Comparison of ENCODE assay signal across 13 cellular contexts in the genomic region with DNA sequence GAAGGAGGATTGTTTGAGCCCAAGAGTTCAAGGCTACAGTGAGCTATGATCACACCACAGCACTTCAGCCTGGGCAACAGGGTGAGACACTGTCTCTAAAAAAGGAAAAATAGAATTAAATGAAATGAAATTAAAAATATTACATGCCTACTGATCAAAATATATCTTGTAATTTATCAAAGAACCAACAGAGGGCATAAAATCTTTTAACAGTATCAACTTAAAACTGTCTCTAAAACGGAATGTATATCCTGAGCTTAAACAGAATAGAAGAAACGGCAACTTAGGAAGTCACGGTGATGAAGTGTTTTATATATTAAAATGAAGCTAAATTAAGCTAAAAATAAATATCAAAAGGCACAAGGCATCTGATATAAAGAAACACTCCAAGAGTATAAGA.
DNase-seq lines count a peak whose midpoint lies in the region; ATAC-seq and TF ChIP-seq lines count a peak whose summit lies in the region.
"Had no signal": no experiment of that assay in that cellular context is flagged by ENCODE, and none has a peak within 500 bp of the region (broad histone marks: within the 10 kb centered on the region; RNA-seq: fewer than 3 reads in every experiment).

No MANE protein-coding gene starts in this region.

- H3K4me1 Mint-ChIP-seq in endodermal cell: peaks cover 3% of the 10 kb centered on the region
- H3K4me1 Mint-ChIP-seq: activated CD4-positive, alpha-beta T cell treated with anti-CD3 and anti-CD28 coated beads, Interleukin-2, amount 10 ng/mL, durations not matched to agents 24 days and 14 days; activated naive CD4-positive, alpha-beta T cell treated with anti-CD3 and anti-CD28 coated beads, Interleukin-2, amount 50 U/mL, for 24 hours; stimulated activated naive CD8-positive, alpha-beta T cell treated with anti-CD3 and anti-CD28 coated beads, Interleukin-15, amount 100 ng/mL, for 72 hours had no signal

- no peaks in the 10 kb centered on the region for H3K4me1 ChIP-seq in endodermal cell (ENCODE audit: control insufficient read depth, insufficient read depth, low read length)

- no peaks in the 10 kb centered on the region for H3K9me3 Mint-ChIP-seq in endodermal cell
- H3K9me3 Mint-ChIP-seq: activated CD4-positive, alpha-beta T cell treated with anti-CD3 and anti-CD28 coated beads, Interleukin-2, amount 10 ng/mL, durations not matched to agents 24 days and 14 days; activated naive CD4-positive, alpha-beta T cell treated with anti-CD3 and anti-CD28 coated beads, Interleukin-2, amount 50 U/mL, for 24 hours had no signal

- DNase-seq in NCI-H524 treated with DMSO at 0.1 percent for 48 hours (lab: John Stamatoyannopoulos, UW) (peak; percentile 0), NCI-H524 (lab: John Stamatoyannopoulos, UW) (no peak), NOMO-1 treated with DMSO at 0.1 percent for 48 hours (lab: John Stamatoyannopoulos, UW; ENCODE audit: unreplicated experiment) (peak; percentile 16), endodermal cell (no peak), superior temporal gyrus (ENCODE audit: extremely low spot score) (peak; percentile 10), GM19240 (ENCODE audit: insufficient read length, low spot score) (no peak)
- no peak for DNase-seq in effector CD8-positive, alpha-beta T cell (lab: John Stamatoyannopoulos, UW)
- DNase-seq: activated CD4-positive, alpha-beta T cell treated with anti-CD3 and anti-CD28 coated beads, Interleukin-2, amount 10 ng/mL, durations not matched to agents 24 days and 14 days; NCI-H1417 treated with DMSO at 0.1 percent for 48 hours; SIG-M5; stimulated activated naive CD8-positive, alpha-beta T cell treated with anti-CD3 and anti-CD28 coated beads, Interleukin-15, amount 100 ng/mL, for 72 hours had no signal

- TF ChIP-seq CTCF in endodermal cell (conservative IDR thresholded peaks at IDR 0.05): peak; percentile 24

- H3K27ac ChIP-seq in endodermal cell (ENCODE audit: low read depth, low read length): no peak overlapping the region

- H3K36me3 ChIP-seq in endodermal cell (ENCODE audit: control insufficient read depth, insufficient read depth, low read length): no peaks in the 10 kb centered on the region

- peaks cover 9% of the 10 kb centered on the region for H3K27me3 Mint-ChIP-seq in endodermal cell (ENCODE audit: insufficient read depth)

- no peak for ATAC-seq in GM21367 (IDR thresholded peaks at IDR 0.05; ENCODE audit: unreplicated experiment)
- ATAC-seq: stimulated activated naive CD8-positive, alpha-beta T cell treated with anti-CD3 and anti-CD28 coated beads, Interleukin-15, amount 100 ng/mL, for 72 hours had no signal

- H3K9ac ChIP-seq in endodermal cell (ENCODE audit: extremely low read depth, low read length, poor library complexity, severe bottlenecking): no peak overlapping the region

- H3K4me3 Mint-ChIP-seq in endodermal cell: no peak overlapping the region
- H3K4me3 Mint-ChIP-seq: activated CD4-positive, alpha-beta T cell treated with anti-CD3 and anti-CD28 coated beads, Interleukin-2, amount 10 ng/mL, durations not matched to agents 24 days and 14 days; activated naive CD4-positive, alpha-beta T cell treated with anti-CD3 and anti-CD28 coated beads, Interleukin-2, amount 50 U/mL, for 24 hours; stimulated activated naive CD8-positive, alpha-beta T cell treated with anti-CD3 and anti-CD28 coated beads, Interleukin-15, amount 100 ng/mL, for 72 hours had no signal

- no peak overlapping the region for H3K27ac Mint-ChIP-seq in endodermal cell
- H3K27ac Mint-ChIP-seq: activated CD4-positive, alpha-beta T cell treated with anti-CD3 and anti-CD28 coated beads, Interleukin-2, amount 10 ng/mL, durations not matched to agents 24 days and 14 days; activated naive CD4-positive, alpha-beta T cell treated with anti-CD3 and anti-CD28 coated beads, Interleukin-2, amount 50 U/mL, for 24 hours; stimulated activated naive CD8-positive, alpha-beta T cell treated with anti-CD3 and anti-CD28 coated beads, Interleukin-15, amount 100 ng/mL, for 72 hours had no signal

- WGBS in endodermal cell (ENCODE audit: insufficient coverage in 1 of 2, insufficient read length in 1 of 2), 2 experiments: 74% methylated on average over 3 of the region's 3 CpGs; no CpG with 5 or more reads in 1 of the 2 experiments

- H3K9me3 ChIP-seq in endodermal cell (ENCODE audit: control insufficient read depth, low read length): no peaks in the 10 kb centered on the region

- no peaks in the 10 kb centered on the region for H3K27me3 ChIP-seq in endodermal cell (ENCODE audit: control insufficient read depth, insufficient read depth, low read length, poor library complexity, severe bottlenecking)

- H3K4me3 ChIP-seq in endodermal cell (ENCODE audit: low read length): no peak overlapping the region

- no peaks in the 10 kb centered on the region for H3K36me3 Mint-ChIP-seq in endodermal cell (ENCODE audit: low read depth)
- H3K36me3 Mint-ChIP-seq: activated naive CD4-positive, alpha-beta T cell treated with anti-CD3 and anti-CD28 coated beads, Interleukin-2, amount 50 U/mL, for 24 hours had no signal

Comparison
In these comparisons a context has a peak if more than half of its experiments do, and no peak if none do; other contexts are left out.
1. DNase-seq: peak in NCI-H524 treated with DMSO at 0.1 percent for 48 hours (single experiment), NOMO-1 treated with DMSO at 0.1 percent for 48 hours (single experiment) and superior temporal gyrus (single experiment); none in NCI-H524 (0 of 2), endodermal cell (single experiment), GM19240 (single experiment) and effector CD8-positive, alpha-beta T cell (single experiment).